ENCODE assay signal across 25 cellular contexts in genomic region chr1:38662141-38662540, GRCh38.
"Had no signal": no experiment of that assay in that cellular context is flagged by ENCODE, and none has a peak within 500 bp of the region (broad histone marks: within the 10 kb centered on the region; RNA-seq: fewer than 3 reads in every experiment).

No MANE protein-coding gene starts in this region.

- H3K27ac Mint-ChIP-seq: activated CD4-positive, alpha-beta memory T cell treated with anti-CD3 and anti-CD28 coated beads, Interleukin-2, amount 10 ng/mL, durations not matched to agents 7 days and 5 days; activated CD4-positive, alpha-beta T cell treated with anti-CD3 and anti-CD28 coated beads for 36 hours; activated naive CD4-positive, alpha-beta T cell treated with anti-CD3 and anti-CD28 coated beads, Interleukin-2, amount 50 U/mL, for 72 hours; activated naive CD8-positive, alpha-beta T cell treated with anti-CD3 and anti-CD28 coated beads, Interleukin-2, amount 50 U/mL, for 24 hours; activated T-cell treated with anti-CD3 and anti-CD28 coated beads, Interleukin-2, amount 50 U/mL, for 72 hours; activated T-helper 2 cell treated with anti-CD3 and anti-CD28 coated beads, Interferon-gamma antibody, Interleukin-2, Interleukin-4, amounts not matched to agents 10 μg/mL and 5 μg/mL and 100 μg/mL, durations not matched to agents 14 hours and 24 hours and 36 hours had no signal

- H3K4me3 ChIP-seq: ascending aorta, Peyer's patch, SJCRH30 had no signal

- ATAC-seq: activated CD4-positive, alpha-beta T cell treated with anti-CD3 and anti-CD28 coated beads for 36 hours; activated naive CD4-positive, alpha-beta T cell treated with anti-CD3 and anti-CD28 coated beads, Interleukin-2, amount 50 U/mL, for 72 hours; activated naive CD8-positive, alpha-beta T cell treated with anti-CD3 and anti-CD28 coated beads, Interleukin-2, amount 50 U/mL, for 24 hours; activated T-cell treated with anti-CD3 and anti-CD28 coated beads, Interleukin-2, amount 50 U/mL, for 72 hours had no signal

- H3K36me3 Mint-ChIP-seq: activated naive CD4-positive, alpha-beta T cell treated with anti-CD3 and anti-CD28 coated beads, Interleukin-2, amount 50 U/mL, for 72 hours; brain had no signal

- H3K4me3 Mint-ChIP-seq: activated CD4-positive, alpha-beta memory T cell treated with anti-CD3 and anti-CD28 coated beads, Interleukin-2, amount 10 ng/mL, durations not matched to agents 7 days and 5 days; activated CD4-positive, alpha-beta T cell treated with anti-CD3 and anti-CD28 coated beads for 36 hours; activated naive CD8-positive, alpha-beta T cell treated with anti-CD3 and anti-CD28 coated beads, Interleukin-2, amount 50 U/mL, for 24 hours; activated T-cell treated with anti-CD3 and anti-CD28 coated beads, Interleukin-2, amount 50 U/mL, for 72 hours; brain had no signal

- H3K27ac ChIP-seq: ascending aorta, KMS-11, Peyer's patch, RWPE1, SJCRH30, WERI-Rb-1 had no signal

- H3K4me1 ChIP-seq: ascending aorta, Peyer's patch, SJCRH30 had no signal

- H3K9ac ChIP-seq: KMS-11, SK-N-SH had no signal

- H3K9me3 ChIP-seq: SK-N-SH had no signal

- H3K27me3 ChIP-seq: ascending aorta, Peyer's patch, SJCRH30 had no signal

- DNase-seq: activated CD4-positive, alpha-beta memory T cell treated with anti-CD3 and anti-CD28 coated beads, Interleukin-2, amount 10 ng/mL, durations not matched to agents 7 days and 5 days; activated CD4-positive, alpha-beta T cell treated with anti-CD3 and anti-CD28 coated beads for 36 hours; activated CD4-positive, alpha-beta T cell treated with anti-CD3 and anti-CD28 coated beads, Interleukin-2, amount 50 U/mL, for 1 hour; activated naive CD8-positive, alpha-beta T cell treated with anti-CD3 and anti-CD28 coated beads, Interleukin-2, amount 50 U/mL, for 24 hours; activated T-cell treated with anti-CD3 and anti-CD28 coated beads, Interleukin-2, amount 50 U/mL, for 72 hours; amniotic stem cell; NCI-H1092; NCI-H1417; NCI-H1694; NCI-H2029; NCI-H510A treated with DMSO at 0.1 percent for 48 hours; NCI-H69; NK-92 treated with Interleukin-12 subunit alpha and Interleukin-12 subunit beta, amount 100 ng/mL, for 24 hours; Peyer's patch; Right ventricle myocardium superior; SJCRH30; SK-N-SH; T-helper 1 cell; WERI-Rb-1 had no signal

- H3K4me1 Mint-ChIP-seq: activated CD4-positive, alpha-beta memory T cell treated with anti-CD3 and anti-CD28 coated beads, Interleukin-2, amount 10 ng/mL, durations not matched to agents 7 days and 5 days; activated CD4-positive, alpha-beta T cell treated with anti-CD3 and anti-CD28 coated beads for 36 hours; activated naive CD8-positive, alpha-beta T cell treated with anti-CD3 and anti-CD28 coated beads, Interleukin-2, amount 50 U/mL, for 24 hours had no signal

- H3K36me3 ChIP-seq: ascending aorta, Peyer's patch, SJCRH30, WERI-Rb-1 had no signal
